In genomic region chr11:62171261-62171723, GRCh38 we compare ENCODE assay signal across 1 cellular context.
TF ChIP-seq lines count a peak whose summit lies in the region.

No MANE protein-coding gene starts in this region.

TF ChIP-seq in neural cell, 6 proteins besides CTCF, POLR2A, EP300 and RAD21 (continued from another document):
- TF ChIP-seq REST (IDR thresholded peaks at IDR 0.05; ENCODE audit: borderline replicate concordance) (no peak), SMC3 (conservative IDR thresholded peaks at IDR 0.05; ENCODE audit: poor library complexity) (peak; percentile 69)
